27 cellular contexts compared by ENCODE assay signal in the genomic region with DNA sequence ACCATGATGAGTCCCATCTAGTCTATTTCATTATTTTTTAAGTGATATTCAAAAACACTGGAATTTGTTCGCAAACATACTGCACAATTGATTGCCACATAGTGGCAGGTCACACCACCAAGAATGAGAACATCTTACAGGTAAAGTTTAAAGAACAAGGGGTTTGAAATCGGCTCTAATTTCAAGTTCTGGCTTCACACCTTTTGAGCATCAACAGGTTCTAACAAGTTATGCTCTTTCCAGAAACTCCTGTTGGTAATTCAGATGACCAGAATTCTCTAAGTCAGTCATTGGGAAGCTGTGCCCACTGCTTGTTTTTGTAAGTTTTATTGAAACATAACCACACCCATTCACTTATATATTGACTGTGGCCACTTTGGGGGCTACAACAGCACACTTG.
"Had no signal": no experiment of that assay in that cellular context is flagged by ENCODE, and none has a peak within 500 bp of the region (broad histone marks: within the 10 kb centered on the region; RNA-seq: fewer than 3 reads in every experiment).

No MANE protein-coding gene starts in this region.

- H3K27ac ChIP-seq: left ventricle myocardium inferior, ovary, prostate gland, skin epidermis, stomach, testis, thyroid gland, transverse colon, upper lobe of left lung, vagina had no signal

- H3K27ac Mint-ChIP-seq: immature natural killer cell; natural killer cell treated with Interleukin-12 subunit alpha and Interleukin-12 subunit beta and Interleukin-15 and Interleukin-18, amount 100 ng/mL, for 72 hours; stimulated activated naive B cell treated with anti-CD40 and anti-IgM and Interleukin-4, amounts not matched to agents 10 μg/mL and 1 μg/mL and 100 μg/mL, for 72 hours had no signal

- DNase-seq: hypothalamus; immature natural killer cell; kidney; left ventricle myocardium inferior; midbrain; mucosa of descending colon; naive thymus-derived CD4-positive, alpha-beta T cell; ovary; retina; right cardiac atrium; stimulated activated CD4-positive, alpha-beta T cell treated with anti-CD3 and anti-CD28 coated beads, Interleukin-12 subunit alpha, Interleukin-12 subunit beta, amount 100 ng/mL, for 4 hours; stimulated activated CD4-positive, alpha-beta T cell treated with anti-CD3 and anti-CD28 coated beads, Interleukin-15, amount 100 ng/mL, for 24 hours; stimulated activated CD4-positive, alpha-beta T cell treated with anti-CD3 and anti-CD28 coated beads, Interleukin-2, amount 100 ng/mL, for 24 hours; stimulated activated CD4-positive, alpha-beta T cell treated with anti-CD3 and anti-CD28 coated beads, Interleukin-4, amount 100 ng/mL, for 1 hour; stimulated activated naive B cell treated with anti-CD40 and anti-IgM and Interleukin-4, amounts not matched to agents 10 μg/mL and 1 μg/mL and 100 μg/mL, for 72 hours; stimulated activated naive CD8-positive, alpha-beta T cell treated with anti-CD3 and anti-CD28 coated beads, Interleukin-15, Interleukin-2, amounts not matched to agents 100 U/mL and 50 U/mL, for 24 hours; stomach; testis; thyroid gland; transverse colon; upper lobe of left lung had no signal

- ATAC-seq: mucosa of descending colon; naive thymus-derived CD4-positive, alpha-beta T cell; natural killer cell treated with Interleukin-12 subunit alpha and Interleukin-12 subunit beta and Interleukin-15 and Interleukin-18, amount 100 ng/mL, for 72 hours; right cardiac atrium; sciatic nerve; stimulated activated naive B cell treated with anti-CD40 and anti-IgM and Interleukin-4, amounts not matched to agents 10 μg/mL and 1 μg/mL and 100 μg/mL, for 72 hours; stimulated activated naive CD8-positive, alpha-beta T cell treated with anti-CD3 and anti-CD28 coated beads, Interleukin-15, Interleukin-2, amounts not matched to agents 100 U/mL and 50 U/mL, for 24 hours had no signal

- H3K4me1 Mint-ChIP-seq: immature natural killer cell; stimulated activated naive B cell treated with anti-CD40 and anti-IgM and Interleukin-4, amounts not matched to agents 10 μg/mL and 1 μg/mL and 100 μg/mL, for 72 hours had no signal

- H3K4me3 Mint-ChIP-seq: immature natural killer cell; naive thymus-derived CD4-positive, alpha-beta T cell; natural killer cell treated with Interleukin-12 subunit alpha and Interleukin-12 subunit beta and Interleukin-15 and Interleukin-18, amount 100 ng/mL, for 72 hours; stimulated activated naive B cell treated with anti-CD40 and anti-IgM and Interleukin-4, amounts not matched to agents 10 μg/mL and 1 μg/mL and 100 μg/mL, for 72 hours had no signal

- H3K36me3 Mint-ChIP-seq: immature natural killer cell; natural killer cell treated with Interleukin-12 subunit alpha and Interleukin-12 subunit beta and Interleukin-15 and Interleukin-18, amount 100 ng/mL, for 72 hours; stimulated activated naive B cell treated with anti-CD40 and anti-IgM and Interleukin-4, amounts not matched to agents 10 μg/mL and 1 μg/mL and 100 μg/mL, for 72 hours had no signal

- H3K36me3 ChIP-seq: ovary, prostate gland, thyroid gland, transverse colon, upper lobe of left lung, vagina had no signal

- H3K4me3 ChIP-seq: left ventricle myocardium inferior, lung, mucosa of descending colon, ovary, prostate gland, skin epidermis, stomach, testis, thyroid gland, transverse colon, upper lobe of left lung, vagina had no signal

- H3K27me3 ChIP-seq: ovary, stomach, testis, thyroid gland, transverse colon, upper lobe of left lung, vagina had no signal

- H3K9me3 ChIP-seq: mucosa of descending colon, ovary, prostate gland, stomach, testis, thyroid gland, transverse colon, upper lobe of left lung, vagina had no signal

- H3K9me3 Mint-ChIP-seq: immature natural killer cell; naive thymus-derived CD4-positive, alpha-beta T cell; natural killer cell treated with Interleukin-12 subunit alpha and Interleukin-12 subunit beta and Interleukin-15 and Interleukin-18, amount 100 ng/mL, for 72 hours; stimulated activated naive B cell treated with anti-CD40 and anti-IgM and Interleukin-4, amounts not matched to agents 10 μg/mL and 1 μg/mL and 100 μg/mL, for 72 hours had no signal

- H3K27me3 Mint-ChIP-seq: naive thymus-derived CD4-positive, alpha-beta T cell; natural killer cell treated with Interleukin-12 subunit alpha and Interleukin-12 subunit beta and Interleukin-15 and Interleukin-18, amount 100 ng/mL, for 72 hours; stimulated activated naive B cell treated with anti-CD40 and anti-IgM and Interleukin-4, amounts not matched to agents 10 μg/mL and 1 μg/mL and 100 μg/mL, for 72 hours had no signal

- H3K4me1 ChIP-seq: left ventricle myocardium inferior, prostate gland, stomach, testis, thyroid gland, upper lobe of left lung, vagina had no signal
